Comparison of ENCODE assay signal across 8 cellular contexts in the genomic region with DNA sequence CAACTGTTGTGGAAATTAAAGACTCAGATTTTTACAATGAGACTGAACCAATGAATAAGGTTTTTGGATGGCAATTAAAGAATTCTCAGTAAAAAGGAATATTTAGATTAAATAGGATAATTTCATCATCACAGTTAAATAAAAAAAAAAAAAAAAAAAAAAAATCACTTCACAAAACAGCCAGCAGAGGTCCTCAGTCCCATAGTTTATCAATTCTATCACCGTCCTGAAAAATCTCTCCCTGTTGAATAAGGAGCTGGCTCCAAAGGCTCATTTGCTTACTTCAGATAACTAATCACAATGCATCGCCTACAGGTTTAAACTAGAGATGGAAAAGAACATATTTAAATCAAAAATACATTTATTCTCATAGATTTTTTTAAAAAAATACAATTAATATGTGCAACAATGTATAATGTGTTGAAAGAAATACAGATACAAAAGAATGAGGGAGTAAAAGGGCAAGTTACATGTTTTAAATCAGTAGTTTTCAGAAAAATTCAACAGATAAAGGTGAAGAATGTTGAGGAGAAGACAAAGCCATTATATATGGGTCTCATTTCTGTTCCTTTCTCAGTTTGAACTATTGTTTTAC.
DNase-seq lines count a peak whose midpoint lies in the region; ATAC-seq, FAIRE-seq and TF ChIP-seq lines count a peak whose summit lies in the region.

No MANE protein-coding gene starts in this region.

- ATAC-seq in GM23338 (peak; percentile 72), left lobe of liver (peak; percentile 68)
- no peak for ATAC-seq in activated T-cell treated with anti-CD3 and anti-CD28 coated beads, Interleukin-2, amount 50 U/mL, for 72 hours (replicated peaks in 1 of 2)

- no peaks in the 10 kb centered on the region for H3K9me2 ChIP-seq in GM23338 (ENCODE audit: insufficient read depth)

- no peaks in the 10 kb centered on the region for H3K27me3 ChIP-seq in GM23338 (ENCODE audit: insufficient read depth)
- H3K27me3 ChIP-seq in brain microvascular endothelial cell (replicated peaks) = no peaks in the 10 kb centered on the region

- H2AFZ ChIP-seq in GM23338 = no peak overlapping the region

- no peak for TF ChIP-seq POLR2A in GM12892 (IDR thresholded peaks at IDR 0.05; ENCODE audit: low read depth, low read length)

- FAIRE-seq in GM12892 (lab: Jason Lieb, UNC) = no peak

- no peaks in the 10 kb centered on the region for H3F3A ChIP-seq in GM23338 (replicated peaks; ENCODE audit: low read depth)

- H3K4me1 Mint-ChIP-seq in GM23338 = no peaks in the 10 kb centered on the region
- no peaks in the 10 kb centered on the region for H3K4me1 Mint-ChIP-seq in activated T-cell treated with anti-CD3 and anti-CD28 coated beads, Interleukin-2, amount 50 U/mL, for 72 hours (ENCODE audit: low read depth)

- no peak overlapping the region for H3K27ac Mint-ChIP-seq in GM23338
- H3K27ac Mint-ChIP-seq in activated T-cell treated with anti-CD3 and anti-CD28 coated beads, Interleukin-2, amount 50 U/mL, for 72 hours = no peak overlapping the region

- TF ChIP-seq CTCF in C4-2B (conservative IDR thresholded peaks at IDR 0.05) = peak; percentile 77
- peak; percentile 62 to 67 for TF ChIP-seq CTCF in GM23338 (conservative IDR thresholded peaks at IDR 0.05; ENCODE audit: low read depth in 2 of 2)
- peak; percentile 48 for TF ChIP-seq CTCF in brain microvascular endothelial cell (IDR thresholded peaks at IDR 0.05; ENCODE audit: low read depth, low read length, missing control alignments)

- H3K4me3 Mint-ChIP-seq in GM23338 = no peak overlapping the region
- no peak overlapping the region for H3K4me3 Mint-ChIP-seq in activated T-cell treated with anti-CD3 and anti-CD28 coated beads, Interleukin-2, amount 50 U/mL, for 72 hours

- peaks cover 2% of the 10 kb centered on the region for H3K27me3 Mint-ChIP-seq in GM23338 (ENCODE audit: insufficient read depth, low read depth, poor library complexity)
- H3K27me3 Mint-ChIP-seq in activated T-cell treated with anti-CD3 and anti-CD28 coated beads, Interleukin-2, amount 50 U/mL, for 72 hours (ENCODE audit: low read depth) = peaks cover 2% of the 10 kb centered on the region

- no peak overlapping the region for H3K4me2 ChIP-seq in GM23338

- H4K20me1 ChIP-seq in GM23338 (replicated peaks; ENCODE audit: insufficient read depth) = no peaks in the 10 kb centered on the region

- H3K27ac ChIP-seq in C4-2B (no peak overlapping the region), GM23338 (ENCODE audit: low read depth) (no peak overlapping the region), brain microvascular endothelial cell (no peak overlapping the region)

- no peak overlapping the region for H3K4me3 ChIP-seq in GM23338
- H3K4me3 ChIP-seq in brain microvascular endothelial cell (ENCODE audit: low read depth, low read length) = no peak overlapping the region

- H3K9me3 Mint-ChIP-seq in GM23338 = no peaks in the 10 kb centered on the region
- H3K9me3 Mint-ChIP-seq in activated T-cell treated with anti-CD3 and anti-CD28 coated beads, Interleukin-2, amount 50 U/mL, for 72 hours = no peaks in the 10 kb centered on the region

- no peaks in the 10 kb centered on the region for H3K4me1 ChIP-seq in GM23338 (ENCODE audit: insufficient read depth)

- H3K36me3 ChIP-seq in GM23338 (ENCODE audit: insufficient read depth) = no peaks in the 10 kb centered on the region
- no peaks in the 10 kb centered on the region for H3K36me3 ChIP-seq in brain microvascular endothelial cell (replicated peaks)

- in situ Hi-C loops in brain microvascular endothelial cell (cut with HindIII; ENCODE audit: low pct_ligation_motif_present, low sequenced_read_pairs) = no loop called here

- no peaks in the 10 kb centered on the region for H3K36me3 Mint-ChIP-seq in GM23338 (ENCODE audit: low read depth)
- no peaks in the 10 kb centered on the region for H3K36me3 Mint-ChIP-seq in activated T-cell treated with anti-CD3 and anti-CD28 coated beads, Interleukin-2, amount 50 U/mL, for 72 hours (ENCODE audit: insufficient read depth in 2 of 2)

- DNase-seq in GM23338 (ENCODE audit: low spot score) = peak; percentile 76
- DNase-seq in NCI-H345 (lab: John Stamatoyannopoulos, UW) = peak; percentile 39
- DNase-seq in brain microvascular endothelial cell = no peak
- no peak for DNase-seq in left lobe of liver (ENCODE audit: low spot score)
- DNase-seq in GM12892 (ENCODE audit: insufficient read length) = no peak
- DNase-seq in OCI-M2 (lab: John Stamatoyannopoulos, UW; ENCODE audit: unreplicated experiment) = no peak
- no peak for DNase-seq in activated T-cell treated with anti-CD3 and anti-CD28 coated beads, Interleukin-2, amount 50 U/mL, for 72 hours

- H3K79me2 ChIP-seq in GM23338 (replicated peaks; ENCODE audit: insufficient read depth) = no peaks in the 10 kb centered on the region

TF ChIP-seq in GM23338, 12 proteins besides CTCF, POLR2A, EP300 and RAD21:
- TF ChIP-seq EZH2 (IDR thresholded peaks at IDR 0.05; ENCODE audit: low read depth, unreplicated experiment) = no peak
- TF ChIP-seq CREB1 (CRISPR knock-in tag; IDR thresholded peaks at IDR 0.05; ENCODE audit: low read depth) = no peak
- no peak for TF ChIP-seq POLR2AphosphoS5 (IDR thresholded peaks at IDR 0.05; ENCODE audit: low read depth)
- no peak for TF ChIP-seq NANOG (IDR thresholded peaks at IDR 0.05; ENCODE audit: borderline replicate concordance)

Comparison
In these comparisons a context has a peak if more than half of its experiments do, and no peak if none do; other contexts are left out.
1. ATAC-seq: peak in GM23338 (single experiment) and left lobe of liver (single experiment); none in activated T-cell treated with anti-CD3 and anti-CD28 coated beads, Interleukin-2, amount 50 U/mL, for 72 hours (0 of 2).
2. DNase-seq: peak in GM23338 (single experiment) and NCI-H345 (single experiment); none in brain microvascular endothelial cell (single experiment), left lobe of liver (single experiment), GM12892 (single experiment), OCI-M2 (single experiment) and activated T-cell treated with anti-CD3 and anti-CD28 coated beads, Interleukin-2, amount 50 U/mL, for 72 hours (0 of 2).
3. Peak in every context shown above with its lines, with median percentiles within 50 percentile points of each other: CTCF ChIP-seq.